ENCODE assay signal across 1 cellular context in genomic region chr1:94115900-94116436, GRCh38.
TF ChIP-seq lines count a peak whose summit lies in the region.

No MANE protein-coding gene starts in this region.

TF ChIP-seq in SK-N-SH treated with all-trans-retinoic acid at 6 μM for 48 hours, 23 proteins besides CTCF, POLR2A, EP300 and RAD21 (continued from another document):
- TF ChIP-seq TSHZ2 (CRISPR knock-in tag; IDR thresholded peaks at IDR 0.05) (no peak), GLIS3 (CRISPR knock-in tag; IDR thresholded peaks at IDR 0.05) (no peak)
